In the genomic region with DNA sequence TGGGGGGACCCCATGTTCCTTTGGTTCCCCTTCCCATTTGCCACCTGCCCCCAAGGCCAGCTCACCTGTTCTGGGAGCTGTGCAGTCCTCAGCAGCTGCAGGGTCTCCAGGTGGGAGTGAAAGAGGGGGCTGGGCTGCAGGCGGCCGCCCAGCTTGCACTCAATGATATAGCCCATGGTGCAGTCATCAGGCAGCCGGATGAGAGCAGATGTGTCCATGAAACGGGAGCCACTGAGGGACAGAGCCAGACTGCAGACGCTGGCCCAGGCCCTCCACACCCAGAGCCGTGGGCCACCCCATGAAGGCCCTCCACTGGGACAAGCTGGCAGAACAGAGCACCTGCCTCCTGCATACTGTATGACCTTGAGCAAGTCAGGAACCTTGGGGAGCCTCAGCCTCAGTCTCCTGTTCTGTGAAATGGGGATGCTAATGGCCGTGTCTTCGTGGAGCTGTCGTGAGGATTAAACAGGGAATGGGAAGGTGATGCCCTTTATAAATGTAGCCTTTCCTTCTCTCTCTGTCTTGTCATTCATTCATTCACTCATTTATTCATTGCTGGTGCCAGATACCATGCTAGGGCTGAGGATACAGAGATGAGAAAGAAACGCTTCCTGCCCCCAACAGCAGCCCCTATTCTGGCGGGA, we compare ENCODE assay signal across 23 cellular contexts. TPM values are rescaled to one million over a fixed set of nuclear protein-coding genes. Genes with fewer than 3 reads are reported as not detected.
"Had no signal": no experiment of that assay in that cellular context is flagged by ENCODE, and none has a peak within 500 bp of the region (broad histone marks: within the 10 kb centered on the region; RNA-seq: fewer than 3 reads in every experiment).

No MANE protein-coding gene starts in this region.

- H3K4me3 Mint-ChIP-seq: activated T-helper 17 cell treated with anti-CD3 and anti-CD28 coated beads, Interleukin-2, amount 50 U/mL, for 72 hours; endodermal cell; memory B cell; nephron; stimulated activated naive CD8-positive, alpha-beta T cell treated with anti-CD3 and anti-CD28 coated beads, Interleukin-15, Interleukin-2, amounts not matched to agents 100 ng/mL and 50 ng/mL, for 24 hours had no signal

- H3K27me3 ChIP-seq: neutrophil, thyroid gland had no signal

- H3K27ac ChIP-seq: esophagus squamous epithelium, gastrocnemius medialis, neutrophil, parathyroid adenoma, thyroid gland had no signal

- H3K9me3 Mint-ChIP-seq: activated naive CD4-positive, alpha-beta T cell treated with anti-CD3 and anti-CD28 coated beads, Interleukin-2, amount 50 U/mL, for 72 hours; activated T-helper 17 cell treated with anti-CD3 and anti-CD28 coated beads, Interleukin-2, amount 50 U/mL, for 72 hours; endodermal cell; memory B cell; nephron; stimulated activated naive CD8-positive, alpha-beta T cell treated with anti-CD3 and anti-CD28 coated beads, Interleukin-15, Interleukin-2, amounts not matched to agents 100 ng/mL and 50 ng/mL, for 24 hours had no signal

- H3K9me3 ChIP-seq: esophagus squamous epithelium, gastrocnemius medialis, neutrophil, thyroid gland had no signal

- H3K36me3 ChIP-seq: gastrocnemius medialis, thyroid gland had no signal

- H3K4me1 Mint-ChIP-seq: endodermal cell, nephron had no signal

- H3K9ac ChIP-seq: parathyroid adenoma had no signal

- DNase-seq: activated CD4-positive, alpha-beta T cell treated with anti-CD3 and anti-CD28 coated beads for 1 hour; activated CD4-positive, alpha-beta T cell treated with anti-CD3 and anti-CD28 coated beads, Interleukin-2, amount 50 U/mL, for 4 hours; activated T-cell treated with anti-CD3 and anti-CD28 coated beads for 4 hours; amniotic stem cell; cortex of kidney; endodermal cell; esophagus squamous epithelium; gastrocnemius medialis; head of caudate nucleus; right cardiac atrium; stimulated activated CD4-positive, alpha-beta T cell treated with anti-CD3 and anti-CD28 coated beads, Interleukin-12 subunit alpha, Interleukin-12 subunit beta, amount 100 ng/mL, for 4 hours; stimulated activated CD4-positive, alpha-beta T cell treated with anti-CD3 and anti-CD28 coated beads, Interleukin-4, amount 100 ng/mL, for 4 hours; substantia nigra; thyroid gland had no signal

- H2AFZ ChIP-seq: parathyroid adenoma had no signal

- FAIRE-seq: islet of Langerhans, TTC549 had no signal

- H3K79me2 ChIP-seq: parathyroid adenoma had no signal

- H3K4me1 ChIP-seq: esophagus squamous epithelium, gastrocnemius medialis, parathyroid adenoma, thyroid gland had no signal

- H3K4me3 ChIP-seq: esophagus squamous epithelium, gastrocnemius medialis, thyroid gland had no signal

- H3K27ac Mint-ChIP-seq: endodermal cell, memory B cell, nephron had no signal

- H3K27me3 Mint-ChIP-seq: activated T-helper 17 cell treated with anti-CD3 and anti-CD28 coated beads, Interleukin-2, amount 50 U/mL, for 72 hours; memory B cell; stimulated activated naive CD8-positive, alpha-beta T cell treated with anti-CD3 and anti-CD28 coated beads, Interleukin-15, Interleukin-2, amounts not matched to agents 100 ng/mL and 50 ng/mL, for 24 hours had no signal

- ATAC-seq: activated T-helper 17 cell treated with anti-CD3 and anti-CD28 coated beads, Interleukin-2, amount 50 U/mL, for 72 hours; gastrocnemius medialis; right cardiac atrium had no signal

RNA-seq across cellular contexts. Expression of gene ELFN2, which starts 47.3 kb away (rescaled TPM):
- total RNA-seq: esophagus squamous epithelium had no signal
